ENCODE assay signal across 21 cellular contexts in genomic region chr2:23507267-23508065, GRCh38.
DNase-seq lines count a peak whose midpoint lies in the region; ATAC-seq, FAIRE-seq and TF ChIP-seq lines count a peak whose summit lies in the region.
"Had no signal": no experiment of that assay in that cellular context is flagged by ENCODE, and none has a peak within 500 bp of the region (broad histone marks: within the 10 kb centered on the region; RNA-seq: fewer than 3 reads in every experiment).

No MANE protein-coding gene starts in this region.

- TF ChIP-seq POLR2A in tibial nerve (IDR thresholded peaks at IDR 0.05) (no peak), transverse colon (IDR thresholded peaks at IDR 0.05) (no peak)

- peak; percentile 32 for FAIRE-seq in bronchial epithelial cell (lab: Jason Lieb, UNC)
- FAIRE-seq: A204.1, GM12892, GM18507, K562, RCC 7860 had no signal

- H3K27me3 ChIP-seq in bronchial epithelial cell (ENCODE audit: control insufficient read depth, insufficient read depth, low read length), result no peaks in the 10 kb centered on the region
- no peaks in the 10 kb centered on the region for H3K27me3 ChIP-seq in lower lobe of right lung (ENCODE audit: low read depth)
- no peaks in the 10 kb centered on the region for H3K27me3 ChIP-seq in tibial nerve
- no peaks in the 10 kb centered on the region for H3K27me3 ChIP-seq in transverse colon
- H3K27me3 ChIP-seq: BLaER1 had no signal

- DNase-seq in SKM-1 treated with dmso at 0.1 percent for 144 hours (lab: John Stamatoyannopoulos, UW; ENCODE audit: unreplicated experiment) (peak; percentile 72), SKM-1 (lab: John Stamatoyannopoulos, UW; ENCODE audit: unreplicated experiment) (no peak), bronchial epithelial cell (ENCODE audit: low read depth) (no peak), lower lobe of right lung (peak; percentile 30), tibial nerve (ENCODE audit: low spot score in 2 of 2) (no peak), transverse colon (no peak), T-helper 9 cell (no peak)
- no peak for DNase-seq in activated CD4-positive, alpha-beta T cell treated with anti-CD3 and anti-CD28 coated beads, Interleukin-2, amount 50 U/mL, for 4 hours
- DNase-seq: Calu3; CD8-positive, alpha-beta T cell; DMS53; NCI-H1436; NCI-H2029 treated with DMSO at 0.1 percent for 48 hours; NCI-H2171; NCI-H69 had no signal

- H3K4me3 ChIP-seq in bronchial epithelial cell (ENCODE audit: low read depth, low read length) (no peak overlapping the region), lower lobe of right lung (no peak overlapping the region), tibial nerve (no peak overlapping the region), transverse colon (no peak overlapping the region)
- H3K4me3 ChIP-seq: BLaER1, K562 had no signal

- no peak for TF ChIP-seq CTCF in bronchial epithelial cell (IDR thresholded peaks at IDR 0.05; ENCODE audit: insufficient read depth, low read length, severe bottlenecking)
- no peak for TF ChIP-seq CTCF in lower lobe of right lung (IDR thresholded peaks at IDR 0.05)
- no peak for TF ChIP-seq CTCF in tibial nerve (IDR thresholded peaks at IDR 0.05)
- no peak for TF ChIP-seq CTCF in transverse colon (IDR thresholded peaks at IDR 0.05)

- H3K9me3 ChIP-seq in lower lobe of right lung (no peaks in the 10 kb centered on the region), tibial nerve (no peaks in the 10 kb centered on the region), transverse colon (no peaks in the 10 kb centered on the region)
- H3K9me3 ChIP-seq: BLaER1 had no signal

- TF ChIP-seq EP300 in tibial nerve (IDR thresholded peaks at IDR 0.05), result no peak
- TF ChIP-seq EP300 in transverse colon (IDR thresholded peaks at IDR 0.05; ENCODE audit: low read depth), result no peak

- no peak for ATAC-seq in lower lobe of right lung
- ATAC-seq: CD8-positive, alpha-beta T cell; K562 had no signal

- intact Hi-C loops in lower lobe of right lung (cut with DNase I), result no loop called here
- intact Hi-C loops in transverse colon (cut with DNase I; ENCODE audit: low total_unique reads), result loop anchor here (10.0 kb wide), 1 partner anchor 63 kb away; no protein-coding TSS in a partner anchor

- WGBS in tibial nerve, 2 donors, result 73 to 74% methylated on average over 15 of the region's 15 CpGs
- 90 to 100% methylated on average over 3 to 15 of the region's 15 CpGs for WGBS in transverse colon (ENCODE audit: low coverage in 1 of 2), 2 donors

- H3K27ac ChIP-seq in lower lobe of right lung (no peak overlapping the region), tibial nerve (peak overlapping the region in 3 of 4 donors; percentile 26 to 82 (median 30)), transverse colon (peak overlapping the region in 1 of 4 donors; percentile 5)
- H3K27ac ChIP-seq: BLaER1 had no signal

- H3K36me3 ChIP-seq in bronchial epithelial cell (ENCODE audit: control insufficient read depth, insufficient read depth, low read length) (no peaks in the 10 kb centered on the region), lower lobe of right lung (no peaks in the 10 kb centered on the region), tibial nerve (no peaks in the 10 kb centered on the region), transverse colon (no peaks in the 10 kb centered on the region)
- H3K36me3 ChIP-seq: BLaER1 had no signal

- peaks cover 27% of the 10 kb centered on the region for H3K4me1 ChIP-seq in lower lobe of right lung
- peaks cover 0 to 94% (median 50%) of the 10 kb centered on the region in 4 donors for H3K4me1 ChIP-seq in tibial nerve
- peaks cover 0 to 11% (median 7%) of the 10 kb centered on the region in 4 donors for H3K4me1 ChIP-seq in transverse colon

- in situ Hi-C loops in transverse colon (cut with MboI; ENCODE audit: low pct_ligation_motif_present in 1 of 4, low pct_unique_long_range_greater_than_20kb in 1 of 4, low sequenced_read_pairs in 3 of 4), result no loop called here

Comparison
In these comparisons a context has a peak if more than half of its experiments do, and no peak if none do; other contexts are left out.
1. DNase-seq: peak in SKM-1 treated with dmso at 0.1 percent for 144 hours (single experiment) and lower lobe of right lung (single experiment); none in SKM-1 (single experiment), bronchial epithelial cell (single experiment), tibial nerve (0 of 2), transverse colon (single experiment), activated CD4-positive, alpha-beta T cell treated with anti-CD3 and anti-CD28 coated beads, Interleukin-2, amount 50 U/mL, for 4 hours (0 of 2) and T-helper 9 cell (single experiment).